9 cellular contexts compared by ENCODE assay signal in the genomic region with DNA sequence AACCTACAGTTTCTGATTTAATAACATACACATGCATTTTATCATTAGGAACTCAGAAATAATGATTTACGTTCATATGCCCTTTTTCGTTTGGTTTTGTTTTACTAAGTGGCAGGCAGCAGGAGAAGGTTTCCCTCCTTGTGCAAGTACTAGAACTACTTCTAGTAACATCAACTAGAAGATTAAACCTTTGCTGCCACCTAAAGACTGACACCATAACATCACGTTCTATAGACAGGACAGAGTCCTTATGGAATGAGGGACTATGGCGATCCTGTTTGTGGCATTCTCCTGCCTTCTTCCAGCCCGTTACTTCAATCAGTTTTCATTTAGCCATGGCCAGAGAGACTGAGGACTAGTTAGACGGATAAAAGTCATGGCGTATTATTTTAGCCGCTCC. TPM values are rescaled to one million over a fixed set of nuclear protein-coding genes. Genes with fewer than 3 reads are reported as not detected.
DNase-seq lines count a peak whose midpoint lies in the region; ATAC-seq and TF ChIP-seq lines count a peak whose summit lies in the region.
"Had no signal": no experiment of that assay in that cellular context is flagged by ENCODE, and none has a peak within 500 bp of the region (broad histone marks: within the 10 kb centered on the region; RNA-seq: fewer than 3 reads in every experiment).

No MANE protein-coding gene starts in this region.

- H3K4me1 ChIP-seq in SK-N-SH (ENCODE audit: control insufficient read depth in 1 of 2, insufficient read depth in 2 of 2, low read depth in 1 of 2, low read length in 1 of 2) (no peaks in the 10 kb centered on the region), liver (ENCODE audit: control insufficient read depth in 4 of 4, insufficient read depth in 4 of 4, low read length in 3 of 4) (no peaks in the 10 kb centered on the region), PC-9 (replicated peaks; ENCODE audit: insufficient read depth) (no peaks in the 10 kb centered on the region)

- intact Hi-C loops in PC-9 (cut with micrococcal nuclease; ENCODE audit: unreplicated experiment), result loop anchor here (5.0 kb wide), 1 partner anchor 392 kb away; no protein-coding TSS in a partner anchor

- ATAC-seq in HG03139 (IDR thresholded peaks at IDR 0.05; ENCODE audit: unreplicated experiment), result no peak

- peak; percentile 66 for DNase-seq in ELR (ENCODE audit: low read depth)
- peak; percentile 32 for DNase-seq in LNCaP clone FGC (ENCODE audit: low read depth)
- DNase-seq in SK-N-SH, result peak; percentile 33
- no peak for DNase-seq in activated CD4-positive, alpha-beta T cell treated with anti-CD3 and anti-CD28 coated beads for 4 hours
- no peak for DNase-seq in NCI-H446 treated with DMSO at 0.1 percent for 48 hours (lab: John Stamatoyannopoulos, UW)
- DNase-seq in PC-9, result no peak

- POLR2A ChIA-PET in SK-N-SH (lab: Yijun Ruan, JAX), result no interaction called here
- POLR2A ChIA-PET in PC-9 (lab: Charles Lee; ENCODE audit: unreplicated experiment), result no interaction called here

- no peaks in the 10 kb centered on the region for H3K9me3 ChIP-seq in SK-N-SH
- no peaks in the 10 kb centered on the region for H3K9me3 ChIP-seq in liver (ENCODE audit: control insufficient read depth in 4 of 4, low read length in 3 of 4)
- H3K9me3 ChIP-seq in PC-9 (ENCODE audit: insufficient read depth, low read depth), result no peaks in the 10 kb centered on the region

- no peak overlapping the region for H3K4me3 ChIP-seq in LNCaP clone FGC (ENCODE audit: low read depth, low read length)
- H3K4me3 ChIP-seq in SK-N-SH (ENCODE audit: low read depth in 2 of 2, low read length in 1 of 2), result peak overlapping the region in 1 of 2 experiments; percentile 30; a peak in 2 of 4 replicates
- H3K4me3 ChIP-seq in liver (ENCODE audit: low read depth in 1 of 3, low read length in 3 of 3), result no peak overlapping the region
- no peak overlapping the region for H3K4me3 ChIP-seq in PC-9

- H2AFZ ChIP-seq in SK-N-SH (ENCODE audit: low read depth), result no peak overlapping the region
- no peak overlapping the region for H2AFZ ChIP-seq in PC-9

- H3K36me3 ChIP-seq in SK-N-SH (replicated peaks in 1 of 2; ENCODE audit: control insufficient read depth in 1 of 2, insufficient read depth in 2 of 2, low read length in 1 of 2) (no peaks in the 10 kb centered on the region), liver (ENCODE audit: control insufficient read depth in 4 of 4, insufficient read depth in 3 of 4, low read depth in 1 of 4, low read length in 3 of 4) (no peaks in the 10 kb centered on the region), PC-9 (ENCODE audit: low read depth) (no peaks in the 10 kb centered on the region)

- H3K79me2 ChIP-seq in SK-N-SH (ENCODE audit: insufficient read depth) (no peaks in the 10 kb centered on the region), PC-9 (ENCODE audit: low read depth) (no peaks in the 10 kb centered on the region)

- WGBS in SK-N-SH (ENCODE audit: low lambda C conversion rate), result 14% methylated on average over 8 of the region's 8 CpGs
- 26% methylated on average over 8 of the region's 8 CpGs for WGBS in liver

- H3K27me3 ChIP-seq in SK-N-SH (ENCODE audit: insufficient read depth), result no peaks in the 10 kb centered on the region; the same call in 1 of the 2 replicates
- peaks cover 0 to 10% (median 1%) of the 10 kb centered on the region in 4 donors for H3K27me3 ChIP-seq in liver (ENCODE audit: control insufficient read depth in 4 of 4, insufficient read depth in 4 of 4, low read length in 3 of 4)
- peaks cover 31% of the 10 kb centered on the region; the same call in 1 of the 2 replicates for H3K27me3 ChIP-seq in PC-9 (ENCODE audit: insufficient read depth, low read depth)

- H3K27ac ChIP-seq in SK-N-SH (ENCODE audit: low read depth in 2 of 2, low read length in 1 of 2) (no peak overlapping the region), liver (ENCODE audit: low read depth in 1 of 2, low read length in 2 of 2) (no peak overlapping the region), PC-9 (no peak overlapping the region)

- TF ChIP-seq EP300 in SK-N-SH (IDR thresholded peaks at IDR 0.05; ENCODE audit: borderline replicate concordance in 1 of 2, low read depth in 1 of 2, low read length in 1 of 2), result no peak

- no peak overlapping the region for H3K9ac ChIP-seq in SK-N-SH
- H3K9ac ChIP-seq in liver (ENCODE audit: low read depth in 1 of 2, low read length in 2 of 2), result no peak overlapping the region

- no TSS peak for BruUV-seq in PC-9 (replicated peaks; lab: Mats Ljungman, UMichigan)

- no peak overlapping the region for H3K4me2 ChIP-seq in SK-N-SH
- H3K4me2 ChIP-seq in PC-9, result no peak overlapping the region

- H3K9me2 ChIP-seq in SK-N-SH (no peaks in the 10 kb centered on the region), PC-9 (ENCODE audit: insufficient read depth) (no peaks in the 10 kb centered on the region)

- H4K20me1 ChIP-seq in SK-N-SH (ENCODE audit: insufficient read depth) (no peaks in the 10 kb centered on the region), PC-9 (ENCODE audit: insufficient read depth) (no peaks in the 10 kb centered on the region)

- peak; percentile 59 for TF ChIP-seq RAD21 in SK-N-SH (IDR thresholded peaks at IDR 0.05; ENCODE audit: low read length)
- peak; percentile 46 to 53 for TF ChIP-seq RAD21 in liver (IDR thresholded peaks at IDR 0.05)

- TF ChIP-seq CTCF in LNCaP clone FGC (IDR thresholded peaks at IDR 0.05; ENCODE audit: control insufficient read depth, extremely low read depth, insufficient read depth) (peak; percentile 72), SK-N-SH (IDR thresholded peaks at IDR 0.05) (peak; percentile 48), liver (IDR thresholded peaks at IDR 0.05; ENCODE audit: low read depth, low read length, missing input control) (peak; percentile 1), PC-9 (conservative IDR thresholded peaks at IDR 0.05) (no peak; the same call in 1 of the 2 replicates)

- H3F3A ChIP-seq in SK-N-SH (replicated peaks; ENCODE audit: insufficient read depth) (no peaks in the 10 kb centered on the region), PC-9 (ENCODE audit: insufficient read depth, low read depth) (no peaks in the 10 kb centered on the region)

- CTCF ChIA-PET in SK-N-SH (lab: Yijun Ruan, JAX), result interaction anchor here (1.4 to 1.8 kb wide), 2 partner anchors 21 to 512 kb away, joined by 3 to 7 read pairs; no protein-coding TSS in a partner anchor
- CTCF ChIA-PET in PC-9 (lab: Charles Lee), result no interaction called here

TF ChIP-seq in SK-N-SH, 30 proteins besides CTCF, POLR2A, EP300 and RAD21:
- TF ChIP-seq TAF1 (IDR thresholded peaks at IDR 0.05; ENCODE audit: borderline replicate concordance, low read depth, low read length) (no peak), FOXM1 (IDR thresholded peaks at IDR 0.05; ENCODE audit: low read depth) (no peak), MXI1 (IDR thresholded peaks at IDR 0.05; ENCODE audit: low read depth, low read length) (no peak), RFX5 (IDR thresholded peaks at IDR 0.05; ENCODE audit: low read length) (no peak), GATA2 (CRISPR knock-in tag; IDR thresholded peaks at IDR 0.05) (no peak)

TF ChIP-seq in liver, 16 proteins besides CTCF, POLR2A, EP300 and RAD21:
- no peak for TF ChIP-seq HNF4G (IDR thresholded peaks at IDR 0.05)
- TF ChIP-seq JUND (IDR thresholded peaks at IDR 0.05), result no peak
- TF ChIP-seq FOXA1 (IDR thresholded peaks at IDR 0.05), result no peak
- no peak for TF ChIP-seq TAF1 (conservative IDR thresholded peaks at IDR 0.05)
- no peak for TF ChIP-seq YY1 (IDR thresholded peaks at IDR 0.05)

RNA-seq across cellular contexts. Expression of gene GAD2, which starts 53.2 kb away (rescaled TPM):
- polyA plus RNA-seq in SK-N-SH (2012; rRNA removed), result not detected in 2 replicates
- not detected in 2 replicates for polyA plus RNA-seq in SK-N-SH (2012; cell fraction: cytosol; rRNA removed)
- polyA plus RNA-seq in SK-N-SH (2012; cell fraction: nucleus; rRNA removed), result not detected in 2 replicates
- not detected for total RNA-seq in liver
- polyA plus RNA-seq in liver, result not detected
- not detected in 2 replicates for total RNA-seq in PC-9 (2021)
- total RNA-seq: endothelial cell of umbilical vein had no signal
- polyA plus RNA-seq: endothelial cell of umbilical vein had no signal

Comparison
In these comparisons a context has a peak if more than half of its experiments do, and no peak if none do; other contexts are left out.
1. DNase-seq: peak in ELR (single experiment), LNCaP clone FGC (single experiment) and SK-N-SH (single experiment); none in activated CD4-positive, alpha-beta T cell treated with anti-CD3 and anti-CD28 coated beads for 4 hours (0 of 2), NCI-H446 treated with DMSO at 0.1 percent for 48 hours (single experiment) and PC-9 (0 of 2).